Comparison of ENCODE assay signal across 19 cellular contexts in genomic region chr1:83978056-83978455, GRCh38. TPM values are rescaled to one million over a fixed set of nuclear protein-coding genes. Genes with fewer than 3 reads are reported as not detected.
"Had no signal": no experiment of that assay in that cellular context is flagged by ENCODE, and none has a peak within 500 bp of the region (broad histone marks: within the 10 kb centered on the region; RNA-seq: fewer than 3 reads in every experiment).

No MANE protein-coding gene starts in this region.

- H3K27me3 ChIP-seq: neutrophil, sigmoid colon, stomach, testis, upper lobe of left lung had no signal

- DNase-seq: activated CD4-positive, alpha-beta T cell treated with anti-CD3 and anti-CD28 coated beads for 1 hour; activated CD4-positive, alpha-beta T cell treated with anti-CD3 and anti-CD28 coated beads, Interleukin-2, amount 50 U/mL, for 48 hours; activated naive CD4-positive, alpha-beta T cell treated with anti-CD3 and anti-CD28 coated beads for 36 hours; activated naive CD8-positive, alpha-beta T cell treated with anti-CD3 and anti-CD28 coated beads, Interleukin-2, amount 50 U/mL, for 24 hours; aorta; cortex of kidney; effector CD4-positive, alpha-beta T cell; foreskin fibroblast; left ventricle myocardium superior; mucosa of descending colon; naive thymus-derived CD8-positive, alpha-beta T cell; sigmoid colon; stimulated activated CD4-positive, alpha-beta T cell treated with anti-CD3 and anti-CD28 coated beads, Interleukin-2, amount 100 ng/mL, for 24 hours; stomach; testis; upper lobe of left lung had no signal

- H3K9me3 ChIP-seq: mucosa of descending colon, neutrophil, stomach, testis, upper lobe of left lung had no signal

- H3K36me3 ChIP-seq: neutrophil, sigmoid colon, upper lobe of left lung had no signal

- ATAC-seq: activated naive CD8-positive, alpha-beta T cell treated with anti-CD3 and anti-CD28 coated beads, Interleukin-2, amount 50 U/mL, for 24 hours; left ventricle myocardium superior; mucosa of descending colon; naive thymus-derived CD8-positive, alpha-beta T cell had no signal

- H3K27ac ChIP-seq: neutrophil, parathyroid adenoma, sigmoid colon, stomach, testis, upper lobe of left lung, VCaP had no signal

- H3K4me1 ChIP-seq: parathyroid adenoma, testis, upper lobe of left lung had no signal

- H3K4me3 ChIP-seq: mucosa of descending colon, sigmoid colon, stomach, testis, upper lobe of left lung had no signal

RNA-seq across cellular contexts. Expression of gene TTLL7, which starts 20.9 kb away (rescaled TPM):
- total RNA-seq: activated naive CD4-positive, alpha-beta T cell treated with anti-CD3 and anti-CD28 coated beads for 36 hours; naive thymus-derived CD8-positive, alpha-beta T cell had no signal
